Comparison of ENCODE assay signal across 1 cellular context in genomic region chr17:76557368-76558209, GRCh38.
A peak's percentile ranks its signal among the peaks of the same experiment; 100 is the strongest.
TF ChIP-seq lines count a peak whose summit lies in the region.

No MANE protein-coding gene starts in this region.

TF ChIP-seq in K562, 482 proteins besides CTCF, POLR2A, EP300 and RAD21 (continued from another document and continues in another):
- TF ChIP-seq ZBTB11 (CRISPR knock-in tag; IDR thresholded peaks at IDR 0.05): peak in 1 of 3 experiments; percentile 43; a peak in 1 of 6 replicates
- no peak for TF ChIP-seq NFATC3 (IDR thresholded peaks at IDR 0.05)
- no peak for TF ChIP-seq BCL6 (CRISPR knock-in tag; IDR thresholded peaks at IDR 0.05)
- no peak for TF ChIP-seq HINFP (tag; conservative IDR thresholded peaks at IDR 0.05; ENCODE audit: low read depth)
- TF ChIP-seq SRSF7 (optimal IDR thresholded peaks at IDR 0.05; ENCODE audit: low read depth, low read length): no peak
- no peak for TF ChIP-seq ZFP36 (IDR thresholded peaks at IDR 0.05; ENCODE audit: low read depth, low read length, partially characterized antibody)
- no peak for TF ChIP-seq REST (CRISPR knock-in tag; IDR thresholded peaks at IDR 0.05; ENCODE audit: low read depth)
- no peak for TF ChIP-seq THRAP3 (IDR thresholded peaks at IDR 0.05; ENCODE audit: borderline replicate concordance)
- TF ChIP-seq MBD2 (IDR thresholded peaks at IDR 0.05; ENCODE audit: borderline replicate concordance, low read depth): peak; percentile 78
- TF ChIP-seq ZNF696 (CRISPR knock-in tag; conservative IDR thresholded peaks at IDR 0.05): no peak
- TF ChIP-seq CLOCK (CRISPR knock-in tag; IDR thresholded peaks at IDR 0.05; ENCODE audit: borderline replicate concordance): no peak
- no peak for TF ChIP-seq DACH1 (IDR thresholded peaks at IDR 0.05; ENCODE audit: partially characterized antibody)
- TF ChIP-seq ZBTB33 (CRISPR knock-in tag; IDR thresholded peaks at IDR 0.05): peak; percentile 52
- TF ChIP-seq ZNF512 (tag; IDR thresholded peaks at IDR 0.05): no peak
- no peak for TF ChIP-seq NFE2L1 (tag; IDR thresholded peaks at IDR 0.05; ENCODE audit: borderline replicate concordance, low read depth)
- peak; percentile 33; the same call in 1 of the 2 replicates for TF ChIP-seq ZBTB9 (CRISPR knock-in tag; IDR thresholded peaks at IDR 0.05)
- TF ChIP-seq GABPB1 (CRISPR knock-in tag; IDR thresholded peaks at IDR 0.05): peak; percentile 69
- TF ChIP-seq KDM4B (IDR thresholded peaks at IDR 0.05; ENCODE audit: borderline replicate concordance in 2 of 2, low read depth in 1 of 2): no peak
- no peak for TF ChIP-seq FOS (IDR thresholded peaks at IDR 0.05; ENCODE audit: extremely low read depth, insufficient read length)
- TF ChIP-seq ZNF282 (CRISPR knock-in tag; IDR thresholded peaks at IDR 0.05): no peak
- no peak for TF ChIP-seq EWSR1 (IDR thresholded peaks at IDR 0.05; ENCODE audit: borderline replicate concordance, low read depth, partially characterized antibody)
- TF ChIP-seq BHLHE40 (IDR thresholded peaks at IDR 0.05; ENCODE audit: low read length): no peak
- peak; percentile 69 for TF ChIP-seq HMBOX1 (IDR thresholded peaks at IDR 0.05)
- no peak for TF ChIP-seq KHSRP (IDR thresholded peaks at IDR 0.05)
- TF ChIP-seq HDAC8 (tag; IDR thresholded peaks at IDR 0.05): 0 out of 2 replicates have a peak, but pooled peaks have one; percentile 42
- TF ChIP-seq ZNF134 (CRISPR knock-in tag; conservative IDR thresholded peaks at IDR 0.05): no peak
- no peak for TF ChIP-seq ATF3 (IDR thresholded peaks at IDR 0.05)
- peak; percentile 64; the same call in 1 of the 2 replicates for TF ChIP-seq ATF3 (CRISPR knock-in tag; conservative IDR thresholded peaks at IDR 0.05)
- peak; percentile 89 for TF ChIP-seq ZBTB49 (CRISPR knock-in tag; IDR thresholded peaks at IDR 0.05; ENCODE audit: borderline replicate concordance)
